ENCODE assay signal across 14 cellular contexts in genomic region chr12:56087220-56087619, GRCh38. TPM values are rescaled to one million over a fixed set of nuclear protein-coding genes. Genes with fewer than 3 reads are reported as not detected.
DNase-seq lines count a peak whose midpoint lies in the region; ATAC-seq and TF ChIP-seq lines count a peak whose summit lies in the region.
"Had no signal": no experiment of that assay in that cellular context is flagged by ENCODE, and none has a peak within 500 bp of the region (broad histone marks: within the 10 kb centered on the region; RNA-seq: fewer than 3 reads in every experiment).

No MANE protein-coding gene starts in this region.

- H3K4me1 Mint-ChIP-seq in MCF 10A (ENCODE audit: insufficient read depth, unreplicated experiment), result no peaks in the 10 kb centered on the region
- peaks cover 7% of the 10 kb centered on the region for H3K4me1 Mint-ChIP-seq in activated CD4-positive, alpha-beta T cell treated with anti-CD3 and anti-CD28 coated beads, Interleukin-2, amount 10 ng/mL, durations not matched to agents 24 days and 14 days
- H3K4me1 Mint-ChIP-seq: activated CD4-positive, alpha-beta T cell treated with anti-CD3 and anti-CD28 coated beads for 36 hours had no signal

- H3K27ac Mint-ChIP-seq in MCF 10A (ENCODE audit: low read depth, unreplicated experiment), result no peak overlapping the region
- no peak overlapping the region for H3K27ac Mint-ChIP-seq in activated CD4-positive, alpha-beta T cell treated with anti-CD3 and anti-CD28 coated beads, Interleukin-2, amount 10 ng/mL, durations not matched to agents 24 days and 14 days
- H3K27ac Mint-ChIP-seq: activated CD4-positive, alpha-beta T cell treated with anti-CD3 and anti-CD28 coated beads for 36 hours had no signal

- no peaks in the 10 kb centered on the region for H3K27me3 Mint-ChIP-seq in MCF 10A (ENCODE audit: insufficient read depth, unreplicated experiment)
- H3K27me3 Mint-ChIP-seq in activated CD4-positive, alpha-beta T cell treated with anti-CD3 and anti-CD28 coated beads, Interleukin-2, amount 10 ng/mL, durations not matched to agents 24 days and 14 days, result peaks cover 15% of the 10 kb centered on the region
- H3K27me3 Mint-ChIP-seq: activated CD4-positive, alpha-beta T cell treated with anti-CD3 and anti-CD28 coated beads for 36 hours had no signal

- no peak overlapping the region for H3K27ac ChIP-seq in mammary epithelial cell (ENCODE audit: insufficient read depth, low read depth, low read length)
- peak overlapping the region; percentile 29 to 92 for H3K27ac ChIP-seq in lung (ENCODE audit: low read depth in 1 of 2, low read length in 1 of 2)
- H3K27ac ChIP-seq: SJSA1 had no signal

- H3K9ac ChIP-seq in mammary epithelial cell (ENCODE audit: insufficient read depth, low read length), result no peak overlapping the region

- CTCF ChIA-PET in MCF 10A (lab: Yijun Ruan, JAX) (no interaction called here), mammary epithelial cell (lab: Charles Lee; ENCODE audit: low non-redundant PET) (no interaction called here)

- no peak overlapping the region for H2AFZ ChIP-seq in mammary epithelial cell (ENCODE audit: low read depth, low read length)

- H3K36me3 Mint-ChIP-seq in MCF 10A (ENCODE audit: insufficient read depth, unreplicated experiment), result no peaks in the 10 kb centered on the region
- H3K36me3 Mint-ChIP-seq in activated CD4-positive, alpha-beta T cell treated with anti-CD3 and anti-CD28 coated beads, Interleukin-2, amount 10 ng/mL, durations not matched to agents 24 days and 14 days (ENCODE audit: low read depth), result no peaks in the 10 kb centered on the region

- H3K79me2 ChIP-seq in mammary epithelial cell (ENCODE audit: insufficient read depth, low read length), result no peaks in the 10 kb centered on the region

- intact Hi-C loops in MCF 10A (cut with micrococcal nuclease), result no loop called here
- intact Hi-C loops in mammary epithelial cell (cut with micrococcal nuclease), result no loop called here
- intact Hi-C loops in activated CD4-positive, alpha-beta T cell treated with anti-CD3 and anti-CD28 coated beads, Interleukin-2, amount 10 ng/mL, durations not matched to agents 24 days and 14 days (cut with micrococcal nuclease), result no loop called here

- H3K4me3 ChIP-seq in mammary epithelial cell (replicated peaks in 1 of 3; ENCODE audit: insufficient read depth in 1 of 3, low read depth in 2 of 3, low read length in 3 of 3), result no peak overlapping the region
- H3K4me3 ChIP-seq in epithelial cell of esophagus (ENCODE audit: low read length), result no peak overlapping the region
- no peak overlapping the region for H3K4me3 ChIP-seq in lung
- H3K4me3 ChIP-seq: K562, SJSA1 had no signal

- DNase-seq in MCF 10A (ENCODE audit: unreplicated experiment) (peak; percentile 49), mammary epithelial cell (no peak), epithelial cell of esophagus (ENCODE audit: low read depth) (peak; percentile 20), lung (ENCODE audit: low spot score) (peak; percentile 95), SKM-1 (lab: John Stamatoyannopoulos, UW; ENCODE audit: unreplicated experiment) (no peak), ecto neural progenitor cell (ENCODE audit: low spot score) (no peak)
- no peak for DNase-seq in activated CD4-positive, alpha-beta T cell treated with anti-CD3 and anti-CD28 coated beads, Interleukin-2, amount 10 ng/mL, durations not matched to agents 24 days and 14 days
- DNase-seq: activated CD4-positive, alpha-beta T cell treated with anti-CD3 and anti-CD28 coated beads for 36 hours; activated gamma-delta T cell; glutamatergic neuron; NCI-H446 had no signal

- dilution Hi-C loops in mammary epithelial cell (cut with HindIII; ENCODE audit: low sequenced_read_pairs), result no loop called here

- in situ Hi-C loops in mammary epithelial cell (cut with MboI; ENCODE audit: low sequenced_read_pairs in 2 of 2), result loop anchor here in 1 of 2 donors (25.0 kb wide), 1 partner anchor 350 kb away; the partner anchor contains the start of genes CD63 and GDF11

- TF ChIP-seq CTCF in MCF 10A (IDR thresholded peaks at IDR 0.05; ENCODE audit: unreplicated experiment) (no peak), mammary epithelial cell (conservative IDR thresholded peaks at IDR 0.05 in 1 of 2, IDR thresholded peaks at IDR 0.05 in 1 of 2; ENCODE audit: extremely low read depth in 1 of 2, insufficient read depth in 1 of 2, low read depth in 1 of 2, low read length in 2 of 2) (no peak), epithelial cell of esophagus (IDR thresholded peaks at IDR 0.05; ENCODE audit: insufficient read depth, low read depth, low read length, missing control alignments) (no peak), lung (IDR thresholded peaks at IDR 0.05; ENCODE audit: control extremely low read depth, extremely low read depth) (no peak)

- H3K9me3 ChIP-seq in mammary epithelial cell (replicated peaks; ENCODE audit: insufficient read depth, low read length), result no peaks in the 10 kb centered on the region
- no peaks in the 10 kb centered on the region for H3K9me3 ChIP-seq in lung (ENCODE audit: control insufficient read depth in 2 of 2, insufficient read depth in 1 of 2, low read length in 1 of 2)
- H3K9me3 ChIP-seq: SJSA1 had no signal

- H3K9me3 Mint-ChIP-seq in MCF 10A (ENCODE audit: unreplicated experiment), result no peaks in the 10 kb centered on the region
- no peaks in the 10 kb centered on the region for H3K9me3 Mint-ChIP-seq in activated CD4-positive, alpha-beta T cell treated with anti-CD3 and anti-CD28 coated beads, Interleukin-2, amount 10 ng/mL, durations not matched to agents 24 days and 14 days

- POLR2A ChIA-PET in MCF 10A (lab: Yijun Ruan, JAX), result no interaction called here

- no peaks in the 10 kb centered on the region for H4K20me1 ChIP-seq in mammary epithelial cell (ENCODE audit: insufficient read depth, low read length)

- WGBS in mammary epithelial cell (ENCODE audit: low coverage, missing lambda C conversion rate), result 97% methylated on average over 6 of the region's 6 CpGs
- 65 to 88% methylated on average over 6 of the region's 6 CpGs for WGBS in lung, 2 donors

- H3K27me3 ChIP-seq in mammary epithelial cell (ENCODE audit: insufficient read depth, low read length) (no peaks in the 10 kb centered on the region), lung (ENCODE audit: control insufficient read depth, insufficient read depth) (no peaks in the 10 kb centered on the region)

- H3K4me1 ChIP-seq in mammary epithelial cell (ENCODE audit: insufficient read depth, low read length), result peaks cover 4% of the 10 kb centered on the region
- peaks cover 0 to 4% of the 10 kb centered on the region in 2 donors for H3K4me1 ChIP-seq in lung (ENCODE audit: control insufficient read depth in 2 of 2, insufficient read depth in 2 of 2, low read length in 2 of 2)
- H3K4me1 ChIP-seq: SJSA1 had no signal

- BruUV-seq in MCF 10A (replicated peaks; lab: Mats Ljungman, UMichigan), result no TSS peak
- BruUV-seq in mammary epithelial cell (replicated peaks; lab: Mats Ljungman, UMichigan), result no TSS peak

- no peaks in the 10 kb centered on the region for H3K36me3 ChIP-seq in mammary epithelial cell (ENCODE audit: insufficient read depth, low read length)
- peaks cover 0 to 2% of the 10 kb centered on the region in 2 donors for H3K36me3 ChIP-seq in lung (ENCODE audit: control insufficient read depth in 2 of 2, insufficient read depth in 2 of 2, low read length in 2 of 2)
- H3K36me3 ChIP-seq: SJSA1 had no signal

- H3K4me3 Mint-ChIP-seq in MCF 10A (ENCODE audit: unreplicated experiment), result no peak overlapping the region
- no peak overlapping the region for H3K4me3 Mint-ChIP-seq in activated CD4-positive, alpha-beta T cell treated with anti-CD3 and anti-CD28 coated beads, Interleukin-2, amount 10 ng/mL, durations not matched to agents 24 days and 14 days
- H3K4me3 Mint-ChIP-seq: activated CD4-positive, alpha-beta T cell treated with anti-CD3 and anti-CD28 coated beads for 36 hours had no signal

- H3K4me2 ChIP-seq in mammary epithelial cell (ENCODE audit: insufficient read depth, low read depth, low read length), result no peak overlapping the region

- ATAC-seq in lung (ENCODE audit: insufficient read depth, low FRiP score) (peak; percentile 79), GM19328 (IDR thresholded peaks at IDR 0.05; ENCODE audit: unreplicated experiment) (no peak)
- ATAC-seq: activated CD4-positive, alpha-beta T cell treated with anti-CD3 and anti-CD28 coated beads for 36 hours; K562 had no signal

RNA-seq across cellular contexts. Expression of gene ERBB3, which starts 7.3 kb away (rescaled TPM):
- 1.1 and 3.7 TPM in 2 replicates for total RNA-seq in MCF 10A (2022)
- total RNA-seq in mammary epithelial cell, result 1 to 10 TPM; 2.0 to 3.6 TPM
- polyA plus RNA-seq in mammary epithelial cell, result 4.0 TPM
- polyA minus RNA-seq in mammary epithelial cell, result 9.6 TPM
- total RNA-seq in lung, result 100 to 1,000 TPM in 1 of 2 donors, 10 to 100 TPM in 1; 67.9 to 191 TPM
- 10 to 100 TPM; 31.4 to 52.3 TPM for polyA plus RNA-seq in lung
- 0.14 and 0.57 TPM in 2 replicates for total RNA-seq in activated CD4-positive, alpha-beta T cell treated with anti-CD3 and anti-CD28 coated beads, Interleukin-2, amount 10 ng/mL, durations not matched to agents 24 days and 14 days
- total RNA-seq: SJSA1 had no signal

RNA-seq across cellular contexts. Expression of gene PA2G4, which starts 17.1 kb away (rescaled TPM):
- total RNA-seq in MCF 10A (2022) (158 and 205 TPM in 2 replicates), mammary epithelial cell (100 to 1,000 TPM; 127 to 221 TPM), lung (10 to 100 TPM; 80.2 to 81.3 TPM)
- polyA plus RNA-seq in mammary epithelial cell (425 TPM), lung (100 to 1,000 TPM in 1 of 2 donors, 10 to 100 TPM in 1; 97.6 to 137 TPM)
- 106 TPM for polyA minus RNA-seq in mammary epithelial cell
- total RNA-seq in activated CD4-positive, alpha-beta T cell treated with anti-CD3 and anti-CD28 coated beads, Interleukin-2, amount 10 ng/mL, durations not matched to agents 24 days and 14 days, result 453 and 472 TPM in 2 replicates

RNA-seq across cellular contexts. Expression of gene RPL41, which starts 29.2 kb away (rescaled TPM):
- total RNA-seq in MCF 10A (2022) (4,675 and 4,734 TPM in 2 replicates), mammary epithelial cell (1,000 to 10,000 TPM in 1 of 2 donors, 100 to 1,000 TPM in 1; 847 to 3,248 TPM), lung (1,000 to 10,000 TPM; 1,569 to 3,132 TPM)
- polyA plus RNA-seq in mammary epithelial cell (7,406 TPM), lung (1,000 to 10,000 TPM; 4,690 to 5,737 TPM)
- polyA minus RNA-seq in mammary epithelial cell, result 2,718 TPM
- 3,831 and 3,993 TPM in 2 replicates for total RNA-seq in activated CD4-positive, alpha-beta T cell treated with anti-CD3 and anti-CD28 coated beads, Interleukin-2, amount 10 ng/mL, durations not matched to agents 24 days and 14 days

RNA-seq across cellular contexts. Expression of gene ZC3H10, which starts 30.8 kb away (rescaled TPM):
- total RNA-seq in MCF 10A (2022) (2.8 and 3.5 TPM in 2 replicates), mammary epithelial cell (1 to 10 TPM; 2.7 TPM), lung (1 to 10 TPM; 2.5 to 7.9 TPM)
- polyA plus RNA-seq in mammary epithelial cell (0.87 TPM), lung (1 to 10 TPM; 3.1 to 3.5 TPM)
- polyA minus RNA-seq in mammary epithelial cell, result 2.1 TPM
- total RNA-seq in activated CD4-positive, alpha-beta T cell treated with anti-CD3 and anti-CD28 coated beads, Interleukin-2, amount 10 ng/mL, durations not matched to agents 24 days and 14 days, result 8.9 and 11.2 TPM in 2 replicates

RNA-seq across cellular contexts. Expression of gene ESYT1, which starts 40.8 kb away (rescaled TPM):
- 111 and 123 TPM in 2 replicates for total RNA-seq in MCF 10A (2022)
- 100 to 1,000 TPM; 166 to 366 TPM for total RNA-seq in mammary epithelial cell
- polyA plus RNA-seq in mammary epithelial cell, result 236 TPM
- 447 TPM for polyA minus RNA-seq in mammary epithelial cell
- total RNA-seq in lung, result 100 to 1,000 TPM in 1 of 2 donors, 10 to 100 TPM in 1; 57.4 to 131 TPM
- 10 to 100 TPM; 23.5 to 71.0 TPM for polyA plus RNA-seq in lung
- 155 and 158 TPM in 2 replicates for total RNA-seq in activated CD4-positive, alpha-beta T cell treated with anti-CD3 and anti-CD28 coated beads, Interleukin-2, amount 10 ng/mL, durations not matched to agents 24 days and 14 days

Comparison
In these comparisons a context has a peak if more than half of its experiments do, and no peak if none do; other contexts are left out.
1. DNase-seq: peak in MCF 10A (single experiment), epithelial cell of esophagus (single experiment) and lung (single experiment); none in mammary epithelial cell (single experiment), activated CD4-positive, alpha-beta T cell treated with anti-CD3 and anti-CD28 coated beads, Interleukin-2, amount 10 ng/mL, durations not matched to agents 24 days and 14 days (single experiment), SKM-1 (single experiment) and ecto neural progenitor cell (single experiment).
2. RNA of gene ERBB3, which starts 7.3 kb away (total RNA-seq): 67.9 to 191 TPM in lung; 1.1 to 3.7 TPM in MCF 10A, 2.0 to 3.6 TPM in mammary epithelial cell and 0.14 to 0.57 TPM in activated CD4-positive, alpha-beta T cell treated with anti-CD3 and anti-CD28 coated beads, Interleukin-2, amount 10 ng/mL, durations not matched to agents 24 days and 14 days; every median in the first group is over 10 times any median in the second.